Comparison of ENCODE assay signal across 32 cellular contexts in genomic region chr3:194424953-194425352, GRCh38. TPM values are rescaled to one million over a fixed set of nuclear protein-coding genes. Genes with fewer than 3 reads are reported as not detected.
"Had no signal": no experiment of that assay in that cellular context is flagged by ENCODE, and none has a peak within 500 bp of the region (broad histone marks: within the 10 kb centered on the region; RNA-seq: fewer than 3 reads in every experiment).

No MANE protein-coding gene starts in this region.

- H3K4me1 Mint-ChIP-seq: endodermal cell; mesothelial cell of epicardium; naive B cell; neural progenitor cell; stimulated activated effector memory CD8-positive, alpha-beta T cell treated with anti-CD3 and anti-CD28 coated beads, Interleukin-12 subunit alpha, Interleukin-12 subunit beta, amount 100 ng/mL, for 72 hours had no signal

- H3K27ac Mint-ChIP-seq: dendritic cell treated with granulocyte-macrophage colony-stimulating factor and Interleukin-4, amounts not matched to agents 40 ng/mL and 50 ng/mL, for 4 days; endodermal cell; mesothelial cell of epicardium; natural killer cell treated with Interleukin-12 subunit alpha and Interleukin-12 subunit beta and Interleukin-15 and Interleukin-18, amount 100 ng/mL, for 72 hours; neural progenitor cell; stimulated activated effector memory CD8-positive, alpha-beta T cell treated with anti-CD3 and anti-CD28 coated beads, Interleukin-12 subunit alpha, Interleukin-12 subunit beta, amount 100 ng/mL, for 72 hours had no signal

- H3K9me3 Mint-ChIP-seq: dendritic cell treated with granulocyte-macrophage colony-stimulating factor and Interleukin-4, amounts not matched to agents 40 ng/mL and 50 ng/mL, for 4 days; endodermal cell; mesothelial cell of epicardium; naive B cell; natural killer cell treated with Interleukin-12 subunit alpha and Interleukin-12 subunit beta and Interleukin-15 and Interleukin-18, amount 100 ng/mL, for 72 hours; neural progenitor cell; stimulated activated effector memory CD8-positive, alpha-beta T cell treated with anti-CD3 and anti-CD28 coated beads, Interleukin-12 subunit alpha, Interleukin-12 subunit beta, amount 100 ng/mL, for 72 hours had no signal

- H3K4me1 ChIP-seq: foreskin keratinocyte, neural progenitor cell, prostate gland, sigmoid colon, stomach, vagina had no signal

- H3K27ac ChIP-seq: esophagus muscularis mucosa, foreskin keratinocyte, gastroesophageal sphincter, heart right ventricle, neural progenitor cell, prostate gland, right atrium auricular region, sigmoid colon, stomach, thyroid gland, vagina had no signal

- H3K36me3 ChIP-seq: prostate gland had no signal

- H2AFZ ChIP-seq: neural progenitor cell had no signal

- H3K27me3 ChIP-seq: esophagus muscularis mucosa, foreskin keratinocyte, gastroesophageal sphincter, heart right ventricle, neural progenitor cell, right atrium auricular region, sigmoid colon, stomach, thyroid gland, vagina had no signal

- H3K4me3 Mint-ChIP-seq: dendritic cell treated with granulocyte-macrophage colony-stimulating factor and Interleukin-4, amounts not matched to agents 40 ng/mL and 50 ng/mL, for 4 days; endodermal cell; mesothelial cell of epicardium; naive B cell; natural killer cell treated with Interleukin-12 subunit alpha and Interleukin-12 subunit beta and Interleukin-15 and Interleukin-18, amount 100 ng/mL, for 72 hours; neural progenitor cell; stimulated activated effector memory CD8-positive, alpha-beta T cell treated with anti-CD3 and anti-CD28 coated beads, Interleukin-12 subunit alpha, Interleukin-12 subunit beta, amount 100 ng/mL, for 72 hours had no signal

- H3K27me3 Mint-ChIP-seq: dendritic cell treated with granulocyte-macrophage colony-stimulating factor and Interleukin-4, amounts not matched to agents 40 ng/mL and 50 ng/mL, for 4 days; naive B cell; natural killer cell treated with Interleukin-12 subunit alpha and Interleukin-12 subunit beta and Interleukin-15 and Interleukin-18, amount 100 ng/mL, for 72 hours had no signal

- H3K4me3 ChIP-seq: esophagus muscularis mucosa, gastroesophageal sphincter, heart right ventricle, mucosa of descending colon, neural progenitor cell, prostate gland, right atrium auricular region, sigmoid colon, stomach, thyroid gland, vagina had no signal

- DNase-seq: effector CD8-positive, alpha-beta T cell; endodermal cell; foreskin keratinocyte; glutamatergic neuron; heart right ventricle; hippocampal formation; kidney glomerular epithelial cell; mesenchymal stem cell; mucosa of descending colon; naive B cell; nucleus accumbens; sigmoid colon; stimulated activated CD4-positive, alpha-beta T cell treated with anti-CD3 and anti-CD28 coated beads, Interleukin-2, amount 100 ng/mL, for 24 hours; stimulated activated CD4-positive, alpha-beta T cell treated with anti-CD3 and anti-CD28 coated beads, Interleukin-4, amount 100 ng/mL, for 24 hours; stimulated activated naive CD4-positive, alpha-beta T cell treated with Interleukin-2 at 50 U/mL for 16 hours; stomach; thyroid gland; trophoblast cell had no signal

- ATAC-seq: foreskin keratinocyte; gastroesophageal sphincter; mucosa of descending colon; natural killer cell treated with Interleukin-12 subunit alpha and Interleukin-12 subunit beta and Interleukin-15 and Interleukin-18, amount 100 ng/mL, for 72 hours; stimulated activated effector memory CD8-positive, alpha-beta T cell treated with anti-CD3 and anti-CD28 coated beads, Interleukin-12 subunit alpha, Interleukin-12 subunit beta, amount 100 ng/mL, for 72 hours had no signal

- H3K9me3 ChIP-seq: esophagus muscularis mucosa, gastroesophageal sphincter, heart right ventricle, mucosa of descending colon, prostate gland, right atrium auricular region, sigmoid colon, stomach, thyroid gland, vagina had no signal

RNA-seq across cellular contexts. Expression of gene GP5, which starts 25.9 kb away (rescaled TPM):
- total RNA-seq: epithelial cell of proximal tubule, foreskin keratinocyte, osteocyte, prostate gland, subcutaneous adipose tissue, vagina had no signal

RNA-seq across cellular contexts. Expression of gene LRRC15, which starts 55.4 kb away (rescaled TPM):
- total RNA-seq: epithelial cell of proximal tubule; foreskin keratinocyte; mesothelial cell of epicardium; natural killer cell treated with Interleukin-12 subunit alpha and Interleukin-12 subunit beta and Interleukin-15 and Interleukin-18, amount 100 ng/mL, for 72 hours; temporal lobe; vagina had no signal
